ENCODE assay signal across 24 cellular contexts in genomic region chr17:45935710-45936509, GRCh38.
"Had no signal": no experiment of that assay in that cellular context is flagged by ENCODE, and none has a peak within 500 bp of the region (broad histone marks: within the 10 kb centered on the region; RNA-seq: fewer than 3 reads in every experiment).

No MANE protein-coding gene starts in this region.

- H3K27ac Mint-ChIP-seq: activated CD4-positive, alpha-beta memory T cell treated with anti-CD3 and anti-CD28 coated beads, Interleukin-2, amount 10 ng/mL, durations not matched to agents 7 days and 5 days; activated CD4-positive, alpha-beta T cell treated with anti-CD3 and anti-CD28 coated beads for 36 hours; activated CD8-positive, alpha-beta memory T cell treated with anti-CD3 and anti-CD28 coated beads, Interleukin-2, amount 10 ng/mL, durations not matched to agents 7 days and 5 days; activated naive CD4-positive, alpha-beta T cell treated with anti-CD3 and anti-CD28 coated beads for 36 hours; activated naive CD8-positive, alpha-beta T cell treated with anti-CD3 and anti-CD28 coated beads, Interleukin-2, amount 50 U/mL, for 24 hours; activated T-helper 17 cell treated with anti-CD3 and anti-CD28 coated beads, Interleukin-2, amount 50 U/mL, for 72 hours; dendritic cell treated with granulocyte-macrophage colony-stimulating factor and Interleukin-4, amounts not matched to agents 40 ng/mL and 50 ng/mL, for 4 days; naive thymus-derived CD8-positive, alpha-beta T cell had no signal

- DNase-seq: activated CD4-positive, alpha-beta memory T cell treated with anti-CD3 and anti-CD28 coated beads, Interleukin-2, amount 10 ng/mL, durations not matched to agents 7 days and 5 days; activated CD4-positive, alpha-beta T cell treated with anti-CD3 and anti-CD28 coated beads for 36 hours; activated CD8-positive, alpha-beta memory T cell treated with anti-CD3 and anti-CD28 coated beads, Interleukin-2, amount 10 ng/mL, durations not matched to agents 7 days and 5 days; activated naive CD4-positive, alpha-beta T cell treated with anti-CD3 and anti-CD28 coated beads for 36 hours; activated naive CD8-positive, alpha-beta T cell treated with anti-CD3 and anti-CD28 coated beads, Interleukin-2, amount 50 U/mL, for 24 hours; activated T-cell treated with anti-CD3 and anti-CD28 coated beads, Interleukin-2, amount 50 U/mL, for 1 hour; anterior cingulate cortex; brain microvascular endothelial cell; cerebellar nuclear complex; effector memory CD4-positive, alpha-beta T cell; left cardiac atrium; lower lobe of right lung; naive thymus-derived CD8-positive, alpha-beta T cell; stimulated activated naive CD4-positive, alpha-beta T cell treated with Interleukin-2 at 50 U/mL for 16 hours; SW 1271; tibial artery; uterus; WERI-Rb-1 had no signal

- ATAC-seq: activated CD4-positive, alpha-beta T cell treated with anti-CD3 and anti-CD28 coated beads for 36 hours; activated CD8-positive, alpha-beta memory T cell treated with anti-CD3 and anti-CD28 coated beads, Interleukin-2, amount 10 ng/mL, durations not matched to agents 7 days and 5 days; activated naive CD8-positive, alpha-beta T cell treated with anti-CD3 and anti-CD28 coated beads, Interleukin-2, amount 50 U/mL, for 24 hours; activated T-helper 17 cell treated with anti-CD3 and anti-CD28 coated beads, Interleukin-2, amount 50 U/mL, for 72 hours; left cardiac atrium; lower lobe of right lung; naive thymus-derived CD8-positive, alpha-beta T cell had no signal

- H3K36me3 Mint-ChIP-seq: activated CD8-positive, alpha-beta memory T cell treated with anti-CD3 and anti-CD28 coated beads, Interleukin-2, amount 10 ng/mL, durations not matched to agents 7 days and 5 days; naive thymus-derived CD8-positive, alpha-beta T cell had no signal

- H3K4me3 Mint-ChIP-seq: activated CD4-positive, alpha-beta memory T cell treated with anti-CD3 and anti-CD28 coated beads, Interleukin-2, amount 10 ng/mL, durations not matched to agents 7 days and 5 days; activated CD4-positive, alpha-beta T cell treated with anti-CD3 and anti-CD28 coated beads for 36 hours; activated CD8-positive, alpha-beta memory T cell treated with anti-CD3 and anti-CD28 coated beads, Interleukin-2, amount 10 ng/mL, durations not matched to agents 7 days and 5 days; activated naive CD4-positive, alpha-beta T cell treated with anti-CD3 and anti-CD28 coated beads for 36 hours; activated naive CD8-positive, alpha-beta T cell treated with anti-CD3 and anti-CD28 coated beads, Interleukin-2, amount 50 U/mL, for 24 hours; activated T-helper 17 cell treated with anti-CD3 and anti-CD28 coated beads, Interleukin-2, amount 50 U/mL, for 72 hours; dendritic cell treated with granulocyte-macrophage colony-stimulating factor and Interleukin-4, amounts not matched to agents 40 ng/mL and 50 ng/mL, for 4 days; naive thymus-derived CD8-positive, alpha-beta T cell had no signal

- H3K4me3 ChIP-seq: esophagus muscularis mucosa, lower lobe of right lung, tibial artery, uterus had no signal

- H3K9ac ChIP-seq: parathyroid adenoma had no signal

- H3K9me3 ChIP-seq: esophagus muscularis mucosa, lower lobe of right lung, neutrophil, tibial artery, uterus had no signal

- H3K9me3 Mint-ChIP-seq: activated CD4-positive, alpha-beta memory T cell treated with anti-CD3 and anti-CD28 coated beads, Interleukin-2, amount 10 ng/mL, durations not matched to agents 7 days and 5 days; activated naive CD4-positive, alpha-beta T cell treated with anti-CD3 and anti-CD28 coated beads for 36 hours; activated naive CD8-positive, alpha-beta T cell treated with anti-CD3 and anti-CD28 coated beads, Interleukin-2, amount 50 U/mL, for 24 hours; activated T-helper 17 cell treated with anti-CD3 and anti-CD28 coated beads, Interleukin-2, amount 50 U/mL, for 72 hours; dendritic cell treated with granulocyte-macrophage colony-stimulating factor and Interleukin-4, amounts not matched to agents 40 ng/mL and 50 ng/mL, for 4 days; naive thymus-derived CD8-positive, alpha-beta T cell had no signal

- H3K4me1 ChIP-seq: uterus had no signal

- H3K27ac ChIP-seq: brain microvascular endothelial cell, esophagus muscularis mucosa, lower lobe of right lung, neutrophil, parathyroid adenoma, tibial artery, uterus, WERI-Rb-1 had no signal

- H3K36me3 ChIP-seq: brain microvascular endothelial cell, esophagus muscularis mucosa, lower lobe of right lung, neutrophil, tibial artery, uterus, WERI-Rb-1 had no signal

- FAIRE-seq: endothelial cell of umbilical vein had no signal

- H3K27me3 ChIP-seq: esophagus muscularis mucosa, uterus had no signal

- H3K4me1 Mint-ChIP-seq: activated CD4-positive, alpha-beta memory T cell treated with anti-CD3 and anti-CD28 coated beads, Interleukin-2, amount 10 ng/mL, durations not matched to agents 7 days and 5 days; activated CD4-positive, alpha-beta T cell treated with anti-CD3 and anti-CD28 coated beads for 36 hours; activated CD8-positive, alpha-beta memory T cell treated with anti-CD3 and anti-CD28 coated beads, Interleukin-2, amount 10 ng/mL, durations not matched to agents 7 days and 5 days; activated naive CD8-positive, alpha-beta T cell treated with anti-CD3 and anti-CD28 coated beads, Interleukin-2, amount 50 U/mL, for 24 hours; activated T-helper 17 cell treated with anti-CD3 and anti-CD28 coated beads, Interleukin-2, amount 50 U/mL, for 72 hours; naive thymus-derived CD8-positive, alpha-beta T cell had no signal
